Comparison of ENCODE assay signal across 15 cellular contexts in genomic region chr14:95548328-95548929, GRCh38. TPM values are rescaled to one million over a fixed set of nuclear protein-coding genes. Genes with fewer than 3 reads are reported as not detected.
DNase-seq lines count a peak whose midpoint lies in the region; ATAC-seq and TF ChIP-seq lines count a peak whose summit lies in the region.
"Had no signal": no experiment of that assay in that cellular context is flagged by ENCODE, and none has a peak within 500 bp of the region (broad histone marks: within the 10 kb centered on the region; RNA-seq: fewer than 3 reads in every experiment).

No MANE protein-coding gene starts in this region.

- no peak overlapping the region for H3K4me3 Mint-ChIP-seq in CD8-positive, alpha-beta T cell
- H3K4me3 Mint-ChIP-seq in mesothelial cell of epicardium, result no peak overlapping the region
- H3K4me3 Mint-ChIP-seq: B cell; CD8-positive, alpha-beta memory T cell had no signal

- CTCF ChIA-PET in CD8-positive, alpha-beta T cell (lab: Charles Lee), result interaction anchor here (3.6 kb wide), 1 partner anchor 105 kb away, joined by 13 read pairs; no protein-coding TSS in a partner anchor

- peak overlapping the region; percentile 6 for H3K27ac Mint-ChIP-seq in CD8-positive, alpha-beta T cell
- H3K27ac Mint-ChIP-seq in mesothelial cell of epicardium, result peak overlapping the region; percentile 65
- H3K27ac Mint-ChIP-seq: B cell had no signal

- intact Hi-C loops in CD8-positive, alpha-beta T cell (cut with DNase I, micrococcal nuclease), result no loop called here
- intact Hi-C loops in mucosa of descending colon (cut with DNase I, micrococcal nuclease), result no loop called here

- H3K27ac ChIP-seq in CD8-positive, alpha-beta T cell (ENCODE audit: low read depth, low read length), result no peak overlapping the region
- H3K27ac ChIP-seq in RWPE2 (ENCODE audit: poor library complexity, severe bottlenecking), result peak overlapping the region; percentile 42
- peak overlapping the region; percentile 29 for H3K27ac ChIP-seq in cingulate gyrus (ENCODE audit: low read depth, low read length)

- POLR2A ChIA-PET in CD8-positive, alpha-beta T cell (lab: Charles Lee), result interaction anchor here (0.9 kb wide), 1 partner anchor 14 kb away, joined by 3 read pairs; the partner anchor contains the start of gene GLRX5

- H3K4me1 ChIP-seq in CD8-positive, alpha-beta T cell (ENCODE audit: insufficient read depth, low read length), result no peaks in the 10 kb centered on the region
- H3K4me1 ChIP-seq in RWPE2 (ENCODE audit: insufficient read depth, poor library complexity, severe bottlenecking), result peaks cover 26% of the 10 kb centered on the region
- peaks cover 7% of the 10 kb centered on the region for H3K4me1 ChIP-seq in mucosa of descending colon (ENCODE audit: low read depth)

- DNase-seq in CD8-positive, alpha-beta T cell, result no peak
- DNase-seq in RWPE2 (ENCODE audit: low spot score) (no peak), mesothelial cell of epicardium (ENCODE audit: low spot score in 2 of 2, unreplicated experiment in 2 of 2) (no peak), mucosa of descending colon (no peak), SK-N-DZ (ENCODE audit: low spot score) (no peak), kidney glomerular epithelial cell (lab: John Stamatoyannopoulos, UW) (no peak)
- DNase-seq: CD8-positive, alpha-beta memory T cell; DMS 273 treated with DMSO at 0.1 percent for 48 hours; Kasumi-1; NCI-H2029; NCI-H2171 treated with DMSO at 0.1 percent for 48 hours; NCI-H510A had no signal

- H3K27me3 ChIP-seq in CD8-positive, alpha-beta T cell (ENCODE audit: insufficient read depth, low read length), result no peaks in the 10 kb centered on the region
- no peaks in the 10 kb centered on the region for H3K27me3 ChIP-seq in RWPE2 (ENCODE audit: insufficient read depth, poor library complexity, severe bottlenecking)

- H3K36me3 Mint-ChIP-seq in CD8-positive, alpha-beta T cell, result peaks cover 43% of the 10 kb centered on the region
- peaks cover 30% of the 10 kb centered on the region for H3K36me3 Mint-ChIP-seq in mesothelial cell of epicardium

- no peak for TF ChIP-seq CTCF in CD8-positive, alpha-beta T cell (IDR thresholded peaks at IDR 0.05)
- no peak for TF ChIP-seq CTCF in RWPE2 (IDR thresholded peaks at IDR 0.05; ENCODE audit: poor library complexity, severe bottlenecking)
- TF ChIP-seq CTCF in mesothelial cell of epicardium (IDR thresholded peaks at IDR 0.05; ENCODE audit: unreplicated experiment), result no peak
- no peak for TF ChIP-seq CTCF in mucosa of descending colon (IDR thresholded peaks at IDR 0.05)

- no peak for ATAC-seq in CD8-positive, alpha-beta T cell
- ATAC-seq in RWPE2 (ENCODE audit: low read depth) (no peak), HG03139 (IDR thresholded peaks at IDR 0.05; ENCODE audit: unreplicated experiment) (no peak), mucosa of descending colon (no peak)

- no peaks in the 10 kb centered on the region for H3K9me3 ChIP-seq in CD8-positive, alpha-beta T cell (ENCODE audit: low read length)
- H3K9me3 ChIP-seq in RWPE2 (ENCODE audit: severe bottlenecking) (no peaks in the 10 kb centered on the region), mucosa of descending colon (no peaks in the 10 kb centered on the region)

- H3K27me3 Mint-ChIP-seq in CD8-positive, alpha-beta T cell (ENCODE audit: low read depth), result no peaks in the 10 kb centered on the region
- no peaks in the 10 kb centered on the region for H3K27me3 Mint-ChIP-seq in mesothelial cell of epicardium (ENCODE audit: low read depth)
- H3K27me3 Mint-ChIP-seq: B cell; CD8-positive, alpha-beta memory T cell had no signal

- H3K4me1 Mint-ChIP-seq in CD8-positive, alpha-beta T cell (ENCODE audit: low read depth), result no peaks in the 10 kb centered on the region
- peaks cover 14% of the 10 kb centered on the region for H3K4me1 Mint-ChIP-seq in mesothelial cell of epicardium

- H3K9me3 Mint-ChIP-seq in CD8-positive, alpha-beta T cell, result no peaks in the 10 kb centered on the region
- H3K9me3 Mint-ChIP-seq in mesothelial cell of epicardium, result peaks cover 14% of the 10 kb centered on the region
- H3K9me3 Mint-ChIP-seq: CD8-positive, alpha-beta memory T cell had no signal

- no peak overlapping the region for H3K4me3 ChIP-seq in CD8-positive, alpha-beta T cell (ENCODE audit: low read depth, low read length)
- H3K4me3 ChIP-seq in RWPE2 (ENCODE audit: severe bottlenecking), result no peak overlapping the region
- no peak overlapping the region for H3K4me3 ChIP-seq in mucosa of descending colon

- H3K36me3 ChIP-seq in CD8-positive, alpha-beta T cell (ENCODE audit: insufficient read depth, low read length), result no peaks in the 10 kb centered on the region
- H3K36me3 ChIP-seq in RWPE2 (ENCODE audit: low read depth) (peaks cover 17% of the 10 kb centered on the region), mucosa of descending colon (ENCODE audit: low read depth) (no peaks in the 10 kb centered on the region)

RNA-seq across cellular contexts. Expression of gene GLRX5, which starts 13.6 kb away (rescaled TPM):
- 10 to 100 TPM; 13.7 to 15.2 TPM for total RNA-seq in CD8-positive, alpha-beta T cell
- total RNA-seq in mesothelial cell of epicardium (35.6 to 38.5 TPM (median 38.4 TPM) in 3 replicates), mucosa of descending colon (10 to 100 TPM; 43.9 to 45.8 (median 45.4) TPM)
- 63.9 and 66.4 TPM in 2 replicates for polyA plus RNA-seq in SK-N-DZ (2014; cell fraction: cytosol; rRNA removed)
- 18.0 and 33.6 TPM in 2 replicates for polyA plus RNA-seq in SK-N-DZ (2014; cell fraction: nucleus; rRNA removed)

RNA-seq across cellular contexts. Expression of gene SYNE3, which starts 32.0 kb away (rescaled TPM):
- total RNA-seq in CD8-positive, alpha-beta T cell, result 10 to 100 TPM; 18.5 to 19.7 TPM
- 1.5 to 1.9 TPM (median 1.6 TPM) in 3 replicates for total RNA-seq in mesothelial cell of epicardium
- total RNA-seq in mucosa of descending colon, result 10 to 100 TPM; 13.8 to 16.4 (median 13.9) TPM
- 0.63 and 0.71 TPM in 2 replicates for polyA plus RNA-seq in SK-N-DZ (2014; cell fraction: cytosol; rRNA removed)
- 0.58 and 0.70 TPM in 2 replicates for polyA plus RNA-seq in SK-N-DZ (2014; cell fraction: nucleus; rRNA removed)
